9 cellular contexts compared by ENCODE assay signal in genomic region chr12:109053382-109054123, GRCh38. TPM values are rescaled to one million over a fixed set of nuclear protein-coding genes. Genes with fewer than 3 reads are reported as not detected.
DNase-seq lines count a peak whose midpoint lies in the region; ATAC-seq, FAIRE-seq and TF ChIP-seq lines count a peak whose summit lies in the region.
"Had no signal": no experiment of that assay in that cellular context is flagged by ENCODE, and none has a peak within 500 bp of the region (broad histone marks: within the 10 kb centered on the region; RNA-seq: fewer than 3 reads in every experiment).

No MANE protein-coding gene starts in this region.

- H3K4me1 Mint-ChIP-seq in activated CD4-positive, alpha-beta memory T cell treated with anti-CD3 and anti-CD28 coated beads, Interleukin-2, amount 10 ng/mL, durations not matched to agents 7 days and 5 days = peaks cover 16% of the 10 kb centered on the region

- POLR2A ChIA-PET in activated CD4-positive, alpha-beta memory T cell treated with anti-CD3 and anti-CD28 coated beads, Interleukin-2, amount 10 ng/mL, durations not matched to agents 7 days and 5 days (lab: Charles Lee) = interaction anchor here (0.7 to 3.0 kb wide), 6 partner anchors 28 to 491 kb away, joined by 3 to 13 read pairs (median 6); partner anchors contain the start of genes ISCU, SSH1 and UNG

- CTCF ChIA-PET in activated CD4-positive, alpha-beta memory T cell treated with anti-CD3 and anti-CD28 coated beads, Interleukin-2, amount 10 ng/mL, durations not matched to agents 7 days and 5 days (lab: Charles Lee) = interaction anchor here (0.9 to 1.7 kb wide), 8 partner anchors 8 to 491 kb away, joined by 3 to 12 read pairs (median 4); partner anchors contain the start of genes ALKBH2, ISCU and UNG

- H3K9me3 Mint-ChIP-seq in activated CD4-positive, alpha-beta memory T cell treated with anti-CD3 and anti-CD28 coated beads, Interleukin-2, amount 10 ng/mL, durations not matched to agents 7 days and 5 days = no peaks in the 10 kb centered on the region

- peaks cover 6% of the 10 kb centered on the region for H3K36me3 Mint-ChIP-seq in activated CD4-positive, alpha-beta memory T cell treated with anti-CD3 and anti-CD28 coated beads, Interleukin-2, amount 10 ng/mL, durations not matched to agents 7 days and 5 days (ENCODE audit: low read depth)

- peak; percentile 36 for ATAC-seq in HG03442 (IDR thresholded peaks at IDR 0.05; ENCODE audit: unreplicated experiment)

- peak overlapping the region; percentile 85 for H3K4me3 Mint-ChIP-seq in activated CD4-positive, alpha-beta memory T cell treated with anti-CD3 and anti-CD28 coated beads, Interleukin-2, amount 10 ng/mL, durations not matched to agents 7 days and 5 days

- peak overlapping the region; percentile 79 for H3K4me3 ChIP-seq in fibroblast of the aortic adventitia (ENCODE audit: low read depth, low read length)

- intact Hi-C loops in posterior vena cava (cut with DNase I) = no loop called here

- no peaks in the 10 kb centered on the region for H3K27me3 Mint-ChIP-seq in activated CD4-positive, alpha-beta memory T cell treated with anti-CD3 and anti-CD28 coated beads, Interleukin-2, amount 10 ng/mL, durations not matched to agents 7 days and 5 days

- no peak for FAIRE-seq in urothelium cell line (lab: Jason Lieb, UNC)

- peak overlapping the region; percentile 91 for H3K27ac Mint-ChIP-seq in activated CD4-positive, alpha-beta memory T cell treated with anti-CD3 and anti-CD28 coated beads, Interleukin-2, amount 10 ng/mL, durations not matched to agents 7 days and 5 days

- TF ChIP-seq CTCF in fibroblast of the aortic adventitia (IDR thresholded peaks at IDR 0.05; ENCODE audit: insufficient read depth, low read length) = no peak

- peak; percentile 68 for DNase-seq in activated CD8-positive, alpha-beta memory T cell treated with anti-CD3 and anti-CD28 coated beads for 24 hours
- DNase-seq in activated CD8-positive, alpha-beta memory T cell treated with anti-CD3 and anti-CD28 coated beads, Interleukin-2, amount 50 U/mL, for 4 hours = no peak
- peak; percentile 24 for DNase-seq in activated CD4-positive, alpha-beta memory T cell treated with anti-CD3 and anti-CD28 coated beads, Interleukin-2, amount 10 ng/mL, durations not matched to agents 7 days and 5 days
- DNase-seq in fibroblast of the aortic adventitia (ENCODE audit: low read depth) = peak; percentile 3
- DNase-seq in renal cortical epithelial cell (ENCODE audit: low read depth) = peak; percentile 39
- no peak for DNase-seq in urothelium cell line (ENCODE audit: low spot score)
- DNase-seq in posterior vena cava (ENCODE audit: low spot score) = no peak

RNA-seq across cellular contexts. Expression of gene USP30, which starts 1.2 kb away (rescaled TPM):
- 10 to 100 TPM in 1 of 2 experiments, 1 to 10 TPM in 1; 6.9 to 13.7 TPM for total RNA-seq in activated CD4-positive, alpha-beta memory T cell treated with anti-CD3 and anti-CD28 coated beads, Interleukin-2, amount 10 ng/mL, durations not matched to agents 7 days and 5 days
- total RNA-seq in fibroblast of the aortic adventitia (ENCODE audit: low replicate concordance) = 4.1 and 11.2 TPM in 2 replicates
- total RNA-seq in renal cortical epithelial cell = 6.9 and 10.9 TPM in 2 replicates
- 1 to 10 TPM; 8.1 to 8.3 TPM for total RNA-seq in posterior vena cava

RNA-seq across cellular contexts. Expression of gene SVOP, which starts 32.7 kb away (rescaled TPM):
- total RNA-seq in activated CD4-positive, alpha-beta memory T cell treated with anti-CD3 and anti-CD28 coated beads, Interleukin-2, amount 10 ng/mL, durations not matched to agents 7 days and 5 days = not detected
- total RNA-seq in fibroblast of the aortic adventitia (ENCODE audit: low replicate concordance) = not detected in 2 replicates
- not detected in 2 replicates for total RNA-seq in renal cortical epithelial cell
- not detected for total RNA-seq in posterior vena cava
- total RNA-seq: Daoy had no signal

RNA-seq across cellular contexts. Expression of gene ALKBH2, which starts 39.7 kb away (rescaled TPM):
- 1 to 10 TPM; 8.2 to 8.7 TPM for total RNA-seq in activated CD4-positive, alpha-beta memory T cell treated with anti-CD3 and anti-CD28 coated beads, Interleukin-2, amount 10 ng/mL, durations not matched to agents 7 days and 5 days
- total RNA-seq in fibroblast of the aortic adventitia (ENCODE audit: low replicate concordance) = 9.9 and 20.7 TPM in 2 replicates
- total RNA-seq in renal cortical epithelial cell = 13.9 and 19.6 TPM in 2 replicates
- total RNA-seq in posterior vena cava = 10 to 100 TPM; 13.3 to 18.4 TPM

RNA-seq across cellular contexts. Expression of gene UNG, which starts 43.8 kb away (rescaled TPM):
- total RNA-seq in activated CD4-positive, alpha-beta memory T cell treated with anti-CD3 and anti-CD28 coated beads, Interleukin-2, amount 10 ng/mL, durations not matched to agents 7 days and 5 days = 10 to 100 TPM; 35.3 to 38.4 TPM
- total RNA-seq in fibroblast of the aortic adventitia (ENCODE audit: low replicate concordance) (27.1 and 30.8 TPM in 2 replicates), renal cortical epithelial cell (21.5 and 27.1 TPM in 2 replicates), posterior vena cava (10 to 100 TPM; 10.3 to 11.1 TPM)

Comparison
In these comparisons a context has a peak if more than half of its experiments do, and no peak if none do; other contexts are left out.
1. DNase-seq: peak in activated CD8-positive, alpha-beta memory T cell treated with anti-CD3 and anti-CD28 coated beads for 24 hours (single experiment), activated CD4-positive, alpha-beta memory T cell treated with anti-CD3 and anti-CD28 coated beads, Interleukin-2, amount 10 ng/mL, durations not matched to agents 7 days and 5 days (single experiment), fibroblast of the aortic adventitia (single experiment) and renal cortical epithelial cell (single experiment); none in activated CD8-positive, alpha-beta memory T cell treated with anti-CD3 and anti-CD28 coated beads, Interleukin-2, amount 50 U/mL, for 4 hours (single experiment), urothelium cell line (single experiment) and posterior vena cava (single experiment).